ENCODE assay signal across 21 cellular contexts in genomic region chr19:1655131-1655981, GRCh38. TPM values are rescaled to one million over a fixed set of nuclear protein-coding genes. Genes with fewer than 3 reads are reported as not detected.
DNase-seq lines count a peak whose midpoint lies in the region; ATAC-seq and TF ChIP-seq lines count a peak whose summit lies in the region.
"Had no signal": no experiment of that assay in that cellular context is flagged by ENCODE, and none has a peak within 500 bp of the region (broad histone marks: within the 10 kb centered on the region; RNA-seq: fewer than 3 reads in every experiment).

No MANE protein-coding gene starts in this region.

- H3K9ac ChIP-seq in HCT116 (ENCODE audit: low read length) = no peak overlapping the region; the same call in 1 of the 2 replicates
- H3K9ac ChIP-seq: neural progenitor cell had no signal

- POLR2A ChIA-PET in HCT116 (lab: Charles Lee) = no interaction called here

- peaks cover 24 to 51% of the 10 kb centered on the region in 2 experiments for H3K4me1 ChIP-seq in HCT116 (ENCODE audit: control insufficient read depth in 1 of 2, insufficient read depth in 2 of 2, low read length in 2 of 2)
- H3K4me1 ChIP-seq in SJCRH30 = peaks cover 23% of the 10 kb centered on the region
- H3K4me1 ChIP-seq: BE2C had no signal

- CTCF ChIA-PET in HCT116 (lab: Charles Lee) = no interaction called here

- H3K36me3 ChIP-seq in HCT116 (ENCODE audit: control insufficient read depth in 1 of 2, insufficient read depth in 2 of 2, low read length in 2 of 2) = no peaks in the 10 kb centered on the region
- H3K36me3 ChIP-seq in SJCRH30 = no peaks in the 10 kb centered on the region; the same call in 1 of the 2 replicates
- H3K36me3 ChIP-seq: cardiac muscle cell, left ventricle myocardium inferior, neural progenitor cell had no signal

- peak overlapping the region; percentile 22; the same call in 1 of the 2 replicates for H3K27ac ChIP-seq in HCT116 (ENCODE audit: low read depth, low read length)
- no peak overlapping the region for H3K27ac ChIP-seq in SJCRH30
- H3K27ac ChIP-seq: cardiac muscle cell, left ventricle myocardium inferior, neural progenitor cell, VCaP had no signal

- no peak for TF ChIP-seq POLR2A in HCT116 (IDR thresholded peaks at IDR 0.05; ENCODE audit: borderline replicate concordance, extremely low read depth, insufficient read depth, insufficient read length)

- TF ChIP-seq RAD21 in HCT116 (IDR thresholded peaks at IDR 0.05; ENCODE audit: low read depth) = no peak

- H2AFZ ChIP-seq in HCT116 (ENCODE audit: low read depth, low read length, poor library complexity, severe bottlenecking) = no peak overlapping the region
- H2AFZ ChIP-seq: neural progenitor cell had no signal

- no peaks in the 10 kb centered on the region for H3K9me2 ChIP-seq in HCT116 (ENCODE audit: insufficient read depth)

- DNase-seq in A172 (ENCODE audit: low spot score) (peak; percentile 79), HCT116 (ENCODE audit: low read depth, low spot score) (no peak), SJCRH30 (peak; percentile 47 to 58), glutamatergic neuron (peak; percentile 10), dermis blood vessel endothelial cell (no peak), mucosa of gallbladder (ENCODE audit: low spot score) (no peak), NCI-H82 (lab: John Stamatoyannopoulos, UW) (no peak)
- DNase-seq: activated CD4-positive, alpha-beta T cell treated with anti-CD3 and anti-CD28 coated beads, Interleukin-2, amount 50 U/mL, for 1 hour; BE2C; immature natural killer cell; left ventricle myocardium inferior; NCI-H1417; NCI-H446 treated with DMSO at 0.1 percent for 48 hours had no signal

- no peak overlapping the region for H3K27ac Mint-ChIP-seq in glutamatergic neuron (ENCODE audit: unreplicated experiment)
- H3K27ac Mint-ChIP-seq: activated T-helper 2 cell treated with anti-CD3 and anti-CD28 coated beads, Interferon-gamma antibody, Interleukin-2, Interleukin-4, amounts not matched to agents 10 μg/mL and 5 μg/mL and 100 μg/mL, durations not matched to agents 14 hours and 24 hours and 36 hours; neural progenitor cell; progenitor cell of endocrine pancreas; T-helper 1 cell treated with Interleukin-12 subunit alpha and Interleukin-12 subunit beta and Interleukin-4 antibody, amounts not matched to agents 30 μg/mL and 1 μg/mL, for 36 hours had no signal

- TF ChIP-seq CTCF in HCT116 (IDR thresholded peaks at IDR 0.05 in 2 of 3, conservative IDR thresholded peaks at IDR 0.05 in 1 of 3; ENCODE audit: borderline replicate concordance in 1 of 3, insufficient read depth in 1 of 3, low read depth in 2 of 3, low read length in 2 of 3) (no peak), glutamatergic neuron (IDR thresholded peaks at IDR 0.05; ENCODE audit: partially characterized antibody, unreplicated experiment) (no peak)

- ATAC-seq in HCT116 (no peak), HG02642 (IDR thresholded peaks at IDR 0.05; ENCODE audit: poor library complexity, unreplicated experiment) (no peak)
- ATAC-seq: A549 had no signal

- intact Hi-C loops in HCT116 (cut with micrococcal nuclease) = no loop called here

- H3K79me2 ChIP-seq in HCT116 (ENCODE audit: insufficient read depth, low read length) = peaks cover 12% of the 10 kb centered on the region

- no peak overlapping the region for H3K4me3 Mint-ChIP-seq in glutamatergic neuron (ENCODE audit: unreplicated experiment)
- H3K4me3 Mint-ChIP-seq: immature natural killer cell; neural progenitor cell; T-helper 1 cell treated with Interleukin-12 subunit alpha and Interleukin-12 subunit beta and Interleukin-4 antibody, amounts not matched to agents 30 μg/mL and 1 μg/mL, for 36 hours had no signal

- H3K4me1 Mint-ChIP-seq in glutamatergic neuron (ENCODE audit: low read depth, unreplicated experiment) = no peaks in the 10 kb centered on the region

- H3K9me3 ChIP-seq in HCT116 (ENCODE audit: control insufficient read depth in 1 of 2, insufficient read depth in 1 of 2, low read depth in 1 of 2, low read length in 2 of 2) (no peaks in the 10 kb centered on the region), SJCRH30 (replicated peaks) (no peaks in the 10 kb centered on the region)
- H3K9me3 ChIP-seq: A549, BE2C, left ventricle myocardium inferior had no signal

- peaks cover 11% of the 10 kb centered on the region for H3K9me3 Mint-ChIP-seq in glutamatergic neuron (ENCODE audit: unreplicated experiment)
- H3K9me3 Mint-ChIP-seq: activated T-helper 2 cell treated with anti-CD3 and anti-CD28 coated beads, Interferon-gamma antibody, Interleukin-2, Interleukin-4, amounts not matched to agents 10 μg/mL and 5 μg/mL and 100 μg/mL, durations not matched to agents 14 hours and 24 hours and 36 hours; neural progenitor cell; T-helper 1 cell treated with Interleukin-12 subunit alpha and Interleukin-12 subunit beta and Interleukin-4 antibody, amounts not matched to agents 30 μg/mL and 1 μg/mL, for 36 hours had no signal

- no peaks in the 10 kb centered on the region for H3K36me3 Mint-ChIP-seq in glutamatergic neuron (ENCODE audit: unreplicated experiment)
- H3K36me3 Mint-ChIP-seq: immature natural killer cell had no signal

- H4K20me1 ChIP-seq in HCT116 (ENCODE audit: insufficient read depth) = no peaks in the 10 kb centered on the region

- RAD21 ChIA-PET in HCT116 (lab: Charles Lee; ENCODE audit: low non-redundant PET in 1 of 2, low total read pairs in 2 of 2, uncharacterized antibody in 2 of 2, unreplicated experiment in 2 of 2) = no interaction called here

- H3K4me3 ChIP-seq in HCT116 (replicated peaks in 1 of 2; ENCODE audit: low read depth in 1 of 2, low read length in 2 of 2) (no peak overlapping the region), SJCRH30 (no peak overlapping the region)
- H3K4me3 ChIP-seq: A549, cardiac muscle cell, left ventricle myocardium inferior, neural progenitor cell had no signal

- H3K27me3 Mint-ChIP-seq in glutamatergic neuron (ENCODE audit: unreplicated experiment) = peaks cover 17% of the 10 kb centered on the region

- H3K27me3 ChIP-seq in HCT116 (ENCODE audit: insufficient read depth, low read length) (no peaks in the 10 kb centered on the region), SJCRH30 (peaks cover 17% of the 10 kb centered on the region)
- H3K27me3 ChIP-seq: BE2C, cardiac muscle cell, neural progenitor cell had no signal

- H3K4me2 ChIP-seq in HCT116 (ENCODE audit: low read length) = peak overlapping the region; percentile 29
- H3K4me2 ChIP-seq: A549, neural progenitor cell had no signal

- no TSS peak for BruUV-seq in HCT116 (replicated peaks; lab: Mats Ljungman, UMichigan)

TF ChIP-seq in HCT116, 20 proteins besides CTCF, POLR2A, EP300 and RAD21:
- no peak for TF ChIP-seq SRF (IDR thresholded peaks at IDR 0.05; ENCODE audit: low read depth)
- TF ChIP-seq FOSL1 (IDR thresholded peaks at IDR 0.05; ENCODE audit: low read depth) = peak; percentile 42; the same call in 1 of the 2 replicates

RNA-seq across cellular contexts. Expression of gene TCF3, which starts 2.9 kb away (rescaled TPM):
- total RNA-seq in A172 (2014; rRNA removed; shearing (Covaris generic)) = 219 and 238 TPM in 2 replicates
- total RNA-seq in HCT116 (2021; ENCODE audit: unreplicated experiment) = 208 TPM
- polyA plus RNA-seq in HCT116 (2012) = 151 and 165 TPM in 2 replicates
- total RNA-seq in SJCRH30 (2014; rRNA removed; shearing (Covaris generic)) = 81.8 and 95.8 TPM in 2 replicates
- total RNA-seq in glutamatergic neuron (ENCODE audit: unreplicated experiment) = 249 TPM
- 94.1 and 144 TPM in 2 replicates for total RNA-seq in dermis blood vessel endothelial cell
- total RNA-seq in mucosa of gallbladder = 83.0 TPM

RNA-seq across cellular contexts. Expression of gene UQCR11, which starts 50.1 kb away (rescaled TPM):
- 74.2 and 88.5 TPM in 2 replicates for total RNA-seq in A172 (2014; rRNA removed; shearing (Covaris generic))
- 303 TPM for total RNA-seq in HCT116 (2021; ENCODE audit: unreplicated experiment)
- 208 and 223 TPM in 2 replicates for polyA plus RNA-seq in HCT116 (2012)
- total RNA-seq in SJCRH30 (2014; rRNA removed; shearing (Covaris generic)) = 95.0 and 100 TPM in 2 replicates
- 204 TPM for total RNA-seq in glutamatergic neuron (ENCODE audit: unreplicated experiment)
- total RNA-seq in dermis blood vessel endothelial cell = 48.8 and 62.1 TPM in 2 replicates
- 254 TPM for total RNA-seq in mucosa of gallbladder

Comparison
In these comparisons a context has a peak if more than half of its experiments do, and no peak if none do; other contexts are left out.
1. DNase-seq: peak in A172 (single experiment), SJCRH30 (2 of 2) and glutamatergic neuron (single experiment); none in HCT116 (single experiment), dermis blood vessel endothelial cell (single experiment), mucosa of gallbladder (single experiment) and NCI-H82 (single experiment).